ENCODE assay signal across 15 cellular contexts in the genomic region with DNA sequence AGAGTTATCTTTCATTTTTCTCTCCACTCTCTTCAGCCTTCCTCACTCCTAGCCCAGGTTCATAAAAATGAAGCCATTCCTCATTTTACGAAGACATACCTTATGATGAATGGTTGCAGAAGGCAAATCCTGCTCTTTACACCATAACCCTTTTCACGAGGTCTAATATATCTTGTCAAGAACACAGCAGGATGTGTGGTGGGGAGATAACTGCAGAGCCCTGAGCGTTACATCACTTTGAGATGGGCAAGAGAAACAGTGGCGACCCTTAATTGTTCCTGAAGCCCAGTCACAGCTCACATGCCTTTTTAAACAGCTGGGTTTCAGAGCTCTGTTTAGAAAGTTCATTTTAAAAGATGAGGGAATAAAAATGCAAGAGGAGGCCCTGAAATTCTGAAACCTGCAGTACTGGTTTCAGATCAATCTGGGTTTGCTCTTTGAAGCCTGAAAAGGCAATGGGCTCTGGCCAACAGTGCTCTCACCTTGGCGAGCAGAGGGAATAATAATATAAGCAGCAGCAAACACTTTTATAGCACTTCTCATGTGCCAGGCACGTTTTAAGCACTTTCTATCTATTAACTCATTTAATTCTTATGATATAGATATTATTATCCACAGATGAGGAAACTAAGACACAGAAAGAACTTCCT. TPM values are rescaled to one million over a fixed set of nuclear protein-coding genes. Genes with fewer than 3 reads are reported as not detected.
DNase-seq lines count a peak whose midpoint lies in the region; ATAC-seq, FAIRE-seq and TF ChIP-seq lines count a peak whose summit lies in the region.
"Had no signal": no experiment of that assay in that cellular context is flagged by ENCODE, and none has a peak within 500 bp of the region (broad histone marks: within the 10 kb centered on the region; RNA-seq: fewer than 3 reads in every experiment).

No MANE protein-coding gene starts in this region.

- peaks cover 49% of the 10 kb centered on the region for H3K4me1 ChIP-seq in OCI-LY7 (ENCODE audit: insufficient read depth, low read length, poor library complexity, severe bottlenecking)
- peaks cover 0 to 14% (median 4%) of the 10 kb centered on the region in 3 donors for H3K4me1 ChIP-seq in pancreas

- no peak for TF ChIP-seq CTCF in OCI-LY7 (conservative IDR thresholded peaks at IDR 0.05; ENCODE audit: low read length)
- no peak for TF ChIP-seq CTCF in pancreas (IDR thresholded peaks at IDR 0.05)

- peak; percentile 46 for DNase-seq in activated effector memory CD4-positive, alpha-beta T cell treated with anti-CD3 and anti-CD28 coated beads, Interleukin-2, amount 50 U/mL, for 16 hours
- no peak for DNase-seq in activated effector memory CD4-positive, alpha-beta T cell treated with Interleukin-2 at 50 U/mL for 16 hours
- DNase-seq in OCI-LY7 (ENCODE audit: low spot score) (no peak), pancreas (no peak), AG08395 (ENCODE audit: low spot score) (no peak)
- no peak for DNase-seq in central memory CD8-positive, alpha-beta T cell (ENCODE audit: low spot score in 2 of 2)
- no peak for DNase-seq in stimulated activated effector memory CD8-positive, alpha-beta T cell treated with anti-CD3 and anti-CD28 coated beads, Interleukin-12 subunit alpha, Interleukin-12 subunit beta, amount 100 ng/mL, for 72 hours (ENCODE audit: low spot score in 2 of 2)
- DNase-seq: activated gamma-delta T cell treated with Interleukin-2 at 50 U/mL for 16 hours; colonic mucosa; H7; mammary epithelial cell; NCI-H524; psoas muscle; stimulated activated CD4-positive, alpha-beta T cell treated with anti-CD3 and anti-CD28 coated beads, Interleukin-2, amount 100 ng/mL, for 24 hours had no signal

- POLR2A ChIA-PET in OCI-LY7 (lab: Charles Lee) = interaction anchor here (0.7 to 9.3 kb wide), 5 partner anchors 9 to 24 kb away, joined by 3 to 124 read pairs (median 4); no protein-coding TSS in a partner anchor

- H3K4me3 Mint-ChIP-seq in central memory CD8-positive, alpha-beta T cell = peak overlapping the region; percentile 98
- peak overlapping the region; percentile 93 for H3K4me3 Mint-ChIP-seq in stimulated activated effector memory CD8-positive, alpha-beta T cell treated with anti-CD3 and anti-CD28 coated beads, Interleukin-12 subunit alpha, Interleukin-12 subunit beta, amount 100 ng/mL, for 72 hours

- H3K27ac ChIP-seq in OCI-LY7 (ENCODE audit: low read depth, low read length, poor library complexity, severe bottlenecking) (peak overlapping the region; percentile 79), pancreas (no peak overlapping the region)
- H3K27ac ChIP-seq: colonic mucosa, psoas muscle had no signal

- WGBS in pancreas, 2 donors = 57 to 60% methylated on average over 6 of the region's 6 CpGs

- H3K4me1 Mint-ChIP-seq in central memory CD8-positive, alpha-beta T cell = peaks cover 75% of the 10 kb centered on the region
- H3K4me1 Mint-ChIP-seq in stimulated activated effector memory CD8-positive, alpha-beta T cell treated with anti-CD3 and anti-CD28 coated beads, Interleukin-12 subunit alpha, Interleukin-12 subunit beta, amount 100 ng/mL, for 72 hours = peaks cover 73% of the 10 kb centered on the region

- H3K4me2 ChIP-seq in OCI-LY7 (ENCODE audit: low read length) = peak overlapping the region; percentile 94

- H3K4me3 ChIP-seq in OCI-LY7 (ENCODE audit: low read depth, low read length, poor library complexity, severe bottlenecking) (peak overlapping the region; percentile 87), pancreas (no peak overlapping the region)
- H3K4me3 ChIP-seq: colonic mucosa, psoas muscle had no signal

- no peak for FAIRE-seq in pancreas (lab: Jason Lieb, UNC)

- H3K79me2 ChIP-seq in OCI-LY7 (ENCODE audit: insufficient read depth, low read depth, low read length) = peaks cover 74% of the 10 kb centered on the region

- peaks cover 38% of the 10 kb centered on the region for H3K36me3 Mint-ChIP-seq in central memory CD8-positive, alpha-beta T cell (ENCODE audit: insufficient read depth)
- peaks cover 44% of the 10 kb centered on the region for H3K36me3 Mint-ChIP-seq in stimulated activated effector memory CD8-positive, alpha-beta T cell treated with anti-CD3 and anti-CD28 coated beads, Interleukin-12 subunit alpha, Interleukin-12 subunit beta, amount 100 ng/mL, for 72 hours

- no peaks in the 10 kb centered on the region for H3K27me3 Mint-ChIP-seq in central memory CD8-positive, alpha-beta T cell

- H3K9me3 ChIP-seq in OCI-LY7 (ENCODE audit: low read length) = peaks cover 16% of the 10 kb centered on the region; the same call in 1 of the 2 replicates
- no peaks in the 10 kb centered on the region for H3K9me3 ChIP-seq in pancreas
- H3K9me3 ChIP-seq: colonic mucosa, psoas muscle had no signal

- H3K36me3 ChIP-seq in OCI-LY7 (ENCODE audit: insufficient read depth, low read length) (peaks cover 33% of the 10 kb centered on the region), pancreas (no peaks in the 10 kb centered on the region)
- H3K36me3 ChIP-seq: colonic mucosa had no signal

- CTCF ChIA-PET in OCI-LY7 (lab: Charles Lee; ENCODE audit: unreplicated experiment) = interaction anchor here (2.1 kb wide), 1 partner anchor 13 kb away, joined by 7 read pairs; no protein-coding TSS in a partner anchor

- intact Hi-C loops in OCI-LY7 (cut with micrococcal nuclease; ENCODE audit: unreplicated experiment) = no loop called here
- intact Hi-C loops in pancreas (cut with DNase I) = loop anchor here in 1 of 3 donors (10.0 kb wide), 1 partner anchor 46 kb away; no protein-coding TSS in a partner anchor

- no TSS peak for BruUV-seq in OCI-LY7 (replicated peaks; lab: Mats Ljungman, UMichigan)

- no peak for ATAC-seq in central memory CD8-positive, alpha-beta T cell (replicated peaks; ENCODE audit: extremely low read depth, poor library complexity, severe bottlenecking)
- ATAC-seq in stimulated activated effector memory CD8-positive, alpha-beta T cell treated with anti-CD3 and anti-CD28 coated beads, Interleukin-12 subunit alpha, Interleukin-12 subunit beta, amount 100 ng/mL, for 72 hours = no peak
- ATAC-seq in HG02870 (IDR thresholded peaks at IDR 0.05; ENCODE audit: unreplicated experiment) (no peak), pancreas (no peak)
- ATAC-seq: psoas muscle had no signal

- no peaks in the 10 kb centered on the region for H3K9me2 ChIP-seq in OCI-LY7 (ENCODE audit: insufficient read depth, low read length)

- peak overlapping the region; percentile 23 for H3K27ac Mint-ChIP-seq in central memory CD8-positive, alpha-beta T cell (ENCODE audit: low read depth)
- H3K27ac Mint-ChIP-seq in stimulated activated effector memory CD8-positive, alpha-beta T cell treated with anti-CD3 and anti-CD28 coated beads, Interleukin-12 subunit alpha, Interleukin-12 subunit beta, amount 100 ng/mL, for 72 hours = peak overlapping the region; percentile 92

- H3K9me3 Mint-ChIP-seq in central memory CD8-positive, alpha-beta T cell = no peaks in the 10 kb centered on the region
- no peaks in the 10 kb centered on the region for H3K9me3 Mint-ChIP-seq in stimulated activated effector memory CD8-positive, alpha-beta T cell treated with anti-CD3 and anti-CD28 coated beads, Interleukin-12 subunit alpha, Interleukin-12 subunit beta, amount 100 ng/mL, for 72 hours

- H4K20me1 ChIP-seq in OCI-LY7 (ENCODE audit: insufficient read depth, low read length) = peaks cover 15% of the 10 kb centered on the region; the same call in 1 of the 2 replicates

- no peak overlapping the region for H2AFZ ChIP-seq in OCI-LY7 (ENCODE audit: low read length)

- H3K27me3 ChIP-seq in pancreas = no peaks in the 10 kb centered on the region
- H3K27me3 ChIP-seq: colonic mucosa had no signal

RNA-seq across cellular contexts. Expression of a gene that starts 2.9 kb away (rescaled TPM):
- 29.9 and 40.4 TPM in 2 replicates for total RNA-seq in OCI-LY7 (2014; rRNA removed; shearing (Covaris generic))
- total RNA-seq in OCI-LY7 (2022) (44.3 and 45.2 TPM in 2 replicates), pancreas (10 to 100 TPM in 2 of 6 donors, 1 to 10 TPM in 4; 5.5 to 14.8 (median 8.5) TPM)
- 10 to 100 TPM in 1 of 2 donors, 1 to 10 TPM in 1; 5.3 to 12.3 TPM for polyA plus RNA-seq in pancreas

RNA-seq across cellular contexts. Expression of a gene that starts 27.4 kb away (rescaled TPM):
- 41.0 and 43.3 TPM in 2 replicates for total RNA-seq in OCI-LY7 (2014; rRNA removed; shearing (Covaris generic))
- total RNA-seq in OCI-LY7 (2022) = 70.3 and 76.8 TPM in 2 replicates
- 10 to 100 TPM; 18.9 to 31.5 (median 19.8) TPM for total RNA-seq in pancreas
- polyA plus RNA-seq in pancreas = 10 to 100 TPM in 1 of 2 donors, 1 to 10 TPM in 1; 3.5 to 10.4 TPM

RNA-seq across cellular contexts. Expression of a gene that starts 53.3 kb away (rescaled TPM):
- total RNA-seq in OCI-LY7 (2014; rRNA removed; shearing (Covaris generic)) = 38.1 and 51.2 TPM in 2 replicates
- total RNA-seq in OCI-LY7 (2022) = 48.9 and 51.4 TPM in 2 replicates
- total RNA-seq in pancreas = 10 to 100 TPM; 16.5 to 32.4 (median 28.4) TPM
- 10 to 100 TPM; 36.7 to 62.5 TPM for polyA plus RNA-seq in pancreas
